8 cellular contexts compared by ENCODE assay signal in the genomic region with DNA sequence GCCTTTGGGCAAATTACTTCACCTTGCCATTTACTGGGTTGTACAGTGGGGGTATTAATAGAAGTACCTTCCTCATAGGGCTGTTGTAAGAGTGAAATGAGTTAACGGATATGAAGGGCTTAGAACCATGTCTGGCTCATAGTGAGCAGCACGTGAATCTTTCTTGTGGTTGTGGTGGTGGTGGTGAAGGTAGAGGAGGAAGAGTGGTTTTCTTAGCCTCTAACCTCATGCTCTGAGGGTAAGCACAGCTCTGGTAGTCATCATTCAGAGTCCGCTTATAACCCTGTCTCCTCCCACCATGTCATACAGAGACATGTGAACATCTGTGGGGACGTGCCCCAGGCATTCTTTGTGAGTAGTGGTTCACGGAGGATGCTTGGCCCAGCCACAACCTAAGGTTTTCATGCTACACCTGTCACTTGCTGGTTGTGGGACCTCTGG. TPM values are rescaled to one million over a fixed set of nuclear protein-coding genes. Genes with fewer than 3 reads are reported as not detected.
A peak's percentile ranks its signal among the peaks of the same experiment; 100 is the strongest.
DNase-seq lines count a peak whose midpoint lies in the region; ATAC-seq, FAIRE-seq and TF ChIP-seq lines count a peak whose summit lies in the region.

No MANE protein-coding gene starts in this region.

- TF ChIP-seq EP300 in A549 (IDR thresholded peaks at IDR 0.05), result no peak
- no peak for TF ChIP-seq EP300 in stomach (IDR thresholded peaks at IDR 0.05)

- no peaks in the 10 kb centered on the region for H3K27me3 ChIP-seq in stomach

- H3K36me3 ChIP-seq in stomach, result no peaks in the 10 kb centered on the region

- H3K4me3 ChIP-seq in A549, result no peak overlapping the region
- H3K4me3 ChIP-seq in stomach, result no peak overlapping the region

- no peak for TF ChIP-seq RAD21 in A549 (conservative IDR thresholded peaks at IDR 0.05 in 1 of 2, IDR thresholded peaks at IDR 0.05 in 1 of 2)

- ATAC-seq in A549 (peak in 1 of 2 experiments; percentile 4; a peak in 1 of 6 replicates), GM19467 (IDR thresholded peaks at IDR 0.05; ENCODE audit: unreplicated experiment) (peak; percentile 83), HG03571 (IDR thresholded peaks at IDR 0.05; ENCODE audit: unreplicated experiment) (peak; percentile 60)

- TF ChIP-seq CTCF in A549 (IDR thresholded peaks at IDR 0.05), result no peak
- TF ChIP-seq CTCF in stomach (IDR thresholded peaks at IDR 0.05), result no peak

- CTCF ChIA-PET in A549 (lab: Yijun Ruan, JAX), result interaction anchor here (1.2 kb wide), 1 partner anchor 19 kb away, joined by 3 read pairs; no protein-coding TSS in a partner anchor
- CTCF ChIA-PET in activated naive CD4-positive, alpha-beta T cell treated with anti-CD3 and anti-CD28 coated beads, Interleukin-2, amount 10 ng/mL, durations not matched to agents 7 days and 5 days (lab: Charles Lee), result no interaction called here

- TF ChIP-seq POLR2A in A549 (IDR thresholded peaks at IDR 0.05; ENCODE audit: low read length) (no peak), stomach (IDR thresholded peaks at IDR 0.05) (no peak)

- FAIRE-seq in A549 (lab: Jason Lieb, UNC), result no peak

- no peaks in the 10 kb centered on the region for H3K9me3 Mint-ChIP-seq in activated naive CD4-positive, alpha-beta T cell treated with anti-CD3 and anti-CD28 coated beads, Interleukin-2, amount 10 ng/mL, durations not matched to agents 7 days and 5 days

- H3K36me3 Mint-ChIP-seq in activated naive CD4-positive, alpha-beta T cell treated with anti-CD3 and anti-CD28 coated beads, Interleukin-2, amount 10 ng/mL, durations not matched to agents 7 days and 5 days, result no peaks in the 10 kb centered on the region

- H3K27me3 Mint-ChIP-seq in activated naive CD4-positive, alpha-beta T cell treated with anti-CD3 and anti-CD28 coated beads, Interleukin-2, amount 10 ng/mL, durations not matched to agents 7 days and 5 days, result peaks cover 80% of the 10 kb centered on the region

- peaks cover 15% of the 10 kb centered on the region for H3K4me1 Mint-ChIP-seq in activated naive CD4-positive, alpha-beta T cell treated with anti-CD3 and anti-CD28 coated beads, Interleukin-2, amount 10 ng/mL, durations not matched to agents 7 days and 5 days

- 83% methylated on average over 5 of the region's 5 CpGs for WGBS in A549 (ENCODE audit: missing lambda C conversion rate)
- WGBS in stomach, 5 donors, result 74 to 86% (median 82%) methylated on average over 5 of the region's 5 CpGs

- DNase-seq in A549 (ENCODE audit: low read depth in 1 of 2, low spot score in 1 of 2) (no peak), stomach (no peak), NCI-H146 treated with DMSO at 0.1 percent for 48 hours (lab: John Stamatoyannopoulos, UW; ENCODE audit: unreplicated experiment) (no peak), GM19238 (ENCODE audit: insufficient read length, low spot score) (no peak), midbrain (lab: John Stamatoyannopoulos, UW) (no peak)
- DNase-seq in activated naive CD4-positive, alpha-beta T cell treated with anti-CD3 and anti-CD28 coated beads, Interleukin-2, amount 10 ng/mL, durations not matched to agents 7 days and 5 days, result peak; percentile 67

- H3K4me1 ChIP-seq in A549 (peaks cover 100% of the 10 kb centered on the region), stomach (peaks cover under 1 to 38% (median 19%) of the 10 kb centered on the region in 4 donors)

- intact Hi-C loops in stomach (cut with DNase I; ENCODE audit: low total_unique reads), result no loop called here

- H3K27ac ChIP-seq in A549 (peak overlapping the region in 1 of 2 experiments; percentile 46; a peak in 3 of 6 replicates), stomach (no peak overlapping the region)

- H3K4me2 ChIP-seq in A549, result peak overlapping the region; percentile 32

- POLR2A ChIA-PET in A549 (lab: Yijun Ruan, JAX), result no interaction called here

- no peak overlapping the region for H3K4me3 Mint-ChIP-seq in activated naive CD4-positive, alpha-beta T cell treated with anti-CD3 and anti-CD28 coated beads, Interleukin-2, amount 10 ng/mL, durations not matched to agents 7 days and 5 days

- H3K27ac Mint-ChIP-seq in activated naive CD4-positive, alpha-beta T cell treated with anti-CD3 and anti-CD28 coated beads, Interleukin-2, amount 10 ng/mL, durations not matched to agents 7 days and 5 days, result no peak overlapping the region

- no peaks in the 10 kb centered on the region for H3K9me3 ChIP-seq in A549
- H3K9me3 ChIP-seq in stomach, result no peaks in the 10 kb centered on the region

TF ChIP-seq in A549, 52 proteins besides CTCF, POLR2A, EP300 and RAD21:
- TF ChIP-seq, protein P1, sequence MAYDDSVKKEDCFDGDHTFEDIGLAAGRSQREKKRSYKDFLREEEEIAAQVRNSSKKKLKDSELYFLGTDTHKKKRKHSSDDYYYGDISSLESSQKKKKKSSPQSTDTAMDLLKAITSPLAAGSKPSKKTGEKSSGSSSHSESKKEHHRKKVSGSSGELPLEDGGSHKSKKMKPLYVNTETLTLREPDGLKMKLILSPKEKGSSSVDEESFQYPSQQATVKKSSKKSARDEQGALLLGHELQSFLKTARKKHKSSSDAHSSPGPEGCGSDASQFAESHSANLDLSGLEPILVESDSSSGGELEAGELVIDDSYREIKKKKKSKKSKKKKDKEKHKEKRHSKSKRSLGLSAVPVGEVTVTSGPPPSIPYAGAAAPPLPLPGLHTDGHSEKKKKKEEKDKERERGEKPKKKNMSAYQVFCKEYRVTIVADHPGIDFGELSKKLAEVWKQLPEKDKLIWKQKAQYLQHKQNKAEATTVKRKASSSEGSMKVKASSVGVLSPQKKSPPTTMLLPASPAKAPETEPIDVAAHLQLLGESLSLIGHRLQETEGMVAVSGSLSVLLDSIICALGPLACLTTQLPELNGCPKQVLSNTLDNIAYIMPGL (CRISPR knock-in tag; IDR thresholded peaks at IDR 0.05; ENCODE audit: borderline replicate concordance), result no peak
- TF ChIP-seq KDM5A (IDR thresholded peaks at IDR 0.05) (no peak), TFCP2L1 (CRISPR knock-in tag; IDR thresholded peaks at IDR 0.05) (no peak), HEYL (CRISPR knock-in tag; IDR thresholded peaks at IDR 0.05) (no peak), JUNB (IDR thresholded peaks at IDR 0.05) (no peak), RARB (CRISPR knock-in tag; IDR thresholded peaks at IDR 0.05) (no peak), NR3C1 (IDR thresholded peaks at IDR 0.05) (no peak), MAZ (IDR thresholded peaks at IDR 0.05; ENCODE audit: borderline replicate concordance, low read depth, low read length) (no peak), CHD2 (IDR thresholded peaks at IDR 0.05; ENCODE audit: low read length, partially characterized antibody) (no peak), SREBF2 (IDR thresholded peaks at IDR 0.05) (no peak), ZFP36 (IDR thresholded peaks at IDR 0.05; ENCODE audit: borderline replicate concordance, partially characterized antibody) (no peak)
- TF ChIP-seq, protein P2, sequence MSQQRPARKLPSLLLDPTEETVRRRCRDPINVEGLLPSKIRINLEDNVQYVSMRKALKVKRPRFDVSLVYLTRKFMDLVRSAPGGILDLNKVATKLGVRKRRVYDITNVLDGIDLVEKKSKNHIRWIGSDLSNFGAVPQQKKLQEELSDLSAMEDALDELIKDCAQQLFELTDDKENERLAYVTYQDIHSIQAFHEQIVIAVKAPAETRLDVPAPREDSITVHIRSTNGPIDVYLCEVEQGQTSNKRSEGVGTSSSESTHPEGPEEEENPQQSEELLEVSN (IDR thresholded peaks at IDR 0.05; ENCODE audit: borderline replicate concordance, low read depth), result no peak

RNA-seq across cellular contexts. Expression of a gene that starts 43.6 kb away (rescaled TPM):
- polyA plus RNA-seq in A549 (2011; rRNA removed), result 110 and 112 TPM in 2 replicates
- polyA plus RNA-seq in A549 (2012; cell fraction: cytosol; rRNA removed), result 29.0 and 41.5 TPM in 2 replicates
- polyA plus RNA-seq in A549 (2012; cell fraction: nucleus; rRNA removed), result 45.0 and 63.7 TPM in 2 replicates
- polyA plus RNA-seq in A549 (2017; fragmentation: RNase III; extraction: RNeasy Plus Mini Kit Qiagen cat#74134 plus additional on column Dnase treatment), result 110 to 116 TPM (median 111 TPM) in 3 replicates
- polyA minus RNA-seq in A549 (2011; rRNA and poly(A)+ RNA removed), result 144 and 157 TPM in 2 replicates
- total RNA-seq in stomach, result 100 to 1,000 TPM in 1 of 5 donors, 10 to 100 TPM in 4; 52.5 to 133 (median 85.0) TPM
- polyA plus RNA-seq in stomach, result 10 to 100 TPM in 1 of 3 donors, 1 to 10 TPM in 2; 4.9 to 13.1 (median 8.4) TPM
